ENCODE assay signal across 29 cellular contexts in the genomic region with DNA sequence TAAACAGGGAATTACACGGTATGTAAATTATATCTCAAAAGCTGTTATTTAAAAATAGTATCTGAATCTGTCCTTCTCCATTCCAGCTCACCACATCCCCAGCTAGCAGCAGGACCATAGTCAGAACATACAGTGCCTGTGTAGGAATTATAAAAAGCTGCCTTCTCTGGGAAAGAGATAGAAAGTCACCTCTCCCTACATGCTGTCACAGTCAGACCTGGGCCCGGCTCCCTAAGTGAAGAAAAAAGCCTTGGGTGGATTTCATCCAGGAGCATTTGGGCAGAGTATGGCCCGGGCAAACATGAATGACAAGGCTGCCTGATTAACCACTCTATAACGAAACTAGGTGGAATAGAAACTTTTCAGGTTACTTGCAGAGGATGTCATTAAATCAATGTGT.
"Had no signal": no experiment of that assay in that cellular context is flagged by ENCODE, and none has a peak within 500 bp of the region (broad histone marks: within the 10 kb centered on the region; RNA-seq: fewer than 3 reads in every experiment).

No MANE protein-coding gene starts in this region.

- H3K4me3 ChIP-seq: adrenal gland, ascending aorta, body of pancreas, breast epithelium, cardiac muscle cell had no signal

- H3K4me1 ChIP-seq: adrenal gland, body of pancreas, breast epithelium had no signal

- H3K27ac ChIP-seq: adrenal gland, ascending aorta, body of pancreas, brain microvascular endothelial cell, breast epithelium, cardiac muscle cell had no signal

- H3K27me3 ChIP-seq: adrenal gland, ascending aorta, body of pancreas, brain microvascular endothelial cell, breast epithelium, cardiac muscle cell had no signal

- H3K36me3 ChIP-seq: adrenal gland, ascending aorta, brain microvascular endothelial cell, breast epithelium, cardiac muscle cell had no signal

- DNase-seq: activated effector memory CD4-positive, alpha-beta T cell treated with anti-CD3 and anti-CD28 coated beads, Interleukin-2, amount 50 U/mL, for 16 hours; activated effector memory CD4-positive, alpha-beta T cell treated with Interleukin-2 at 50 U/mL for 16 hours; activated gamma-delta T cell; activated gamma-delta T cell treated with Interleukin-2 at 50 U/mL for 16 hours; activated naive CD4-positive, alpha-beta T cell; activated naive CD4-positive, alpha-beta T cell treated with anti-CD3 and anti-CD28 coated beads for 36 hours; activated naive CD4-positive, alpha-beta T cell treated with anti-CD3 and anti-CD28 coated beads, Interleukin-2, amount 10 ng/mL, durations not matched to agents 7 days and 5 days; activated naive CD4-positive, alpha-beta T cell treated with anti-CD3 and anti-CD28 coated beads, Interleukin-2, amount 50 U/mL, for 16 hours; activated naive CD4-positive, alpha-beta T cell treated with Interleukin-2 at 50 U/mL for 16 hours; activated naive CD8-positive, alpha-beta T cell treated with anti-CD3 and anti-CD28 coated beads for 36 hours; activated naive CD8-positive, alpha-beta T cell treated with anti-CD3 and anti-CD28 coated beads, Interleukin-2, amount 10 ng/mL, durations not matched to agents 7 days and 5 days; activated naive CD8-positive, alpha-beta T cell treated with anti-CD3 and anti-CD28 coated beads, Interleukin-2, amount 50 U/mL, for 24 hours; activated T-cell treated with anti-CD3 and anti-CD28 coated beads, Interleukin-2, amount 50 U/mL, for 1 hour; activated T-cell treated with anti-CD3 and anti-CD28 coated beads, Interleukin-2, amount 50 U/mL, for 24 hours; activated T-cell treated with anti-CD3 and anti-CD28 coated beads, Interleukin-2, amount 50 U/mL, for 4 hours; activated T-cell treated with anti-CD3 and anti-CD28 coated beads, Interleukin-2, amount 50 U/mL, for 48 hours; activated T-cell treated with anti-CD3 and anti-CD28 coated beads, Interleukin-2, amount 50 U/mL, for 72 hours; adrenal gland; amniotic stem cell; amygdala; aorta; body of pancreas; brain microvascular endothelial cell; caudate nucleus; central memory CD4-positive, alpha-beta T cell; cerebellar nuclear complex had no signal

- H3K9me3 ChIP-seq: adrenal gland, ascending aorta, body of pancreas, breast epithelium had no signal
